ENCODE assay signal across 13 cellular contexts in the genomic region with DNA sequence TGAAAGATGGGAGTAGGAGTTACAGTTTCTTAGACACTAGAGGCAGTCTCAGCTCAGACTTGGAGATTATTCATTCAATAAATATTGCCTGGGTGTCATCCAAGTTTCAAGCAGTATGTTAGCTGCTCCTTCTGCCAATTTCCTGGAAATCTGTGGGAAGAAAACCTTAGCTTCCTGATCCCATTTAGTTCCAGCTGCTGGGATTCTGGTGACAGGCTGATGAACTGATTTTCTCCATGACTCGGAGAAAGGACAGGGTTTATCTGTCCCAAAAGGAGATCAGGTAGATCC.
DNase-seq lines count a peak whose midpoint lies in the region; FAIRE-seq and TF ChIP-seq lines count a peak whose summit lies in the region.
"Had no signal": no experiment of that assay in that cellular context is flagged by ENCODE, and none has a peak within 500 bp of the region (broad histone marks: within the 10 kb centered on the region; RNA-seq: fewer than 3 reads in every experiment).

No MANE protein-coding gene starts in this region.

- H3K27me3 Mint-ChIP-seq in nephron (ENCODE audit: low read depth): no peaks in the 10 kb centered on the region
- H3K27me3 Mint-ChIP-seq: CD4-positive, CD25-positive, alpha-beta regulatory T cell had no signal

- H3K4me1 Mint-ChIP-seq in nephron: peaks cover 10% of the 10 kb centered on the region

- DNase-seq in RKO (ENCODE audit: low spot score): peak; percentile 43
- DNase-seq in dermis blood vessel endothelial cell: peak; percentile 48
- DNase-seq in ureter (ENCODE audit: low spot score): no peak
- DNase-seq in RCC 7860 (ENCODE audit: low spot score): no peak
- DNase-seq in GDM1 (lab: John Stamatoyannopoulos, UW): no peak
- no peak for DNase-seq in WERI-Rb-1
- DNase-seq: effector CD4-positive, alpha-beta T cell; GF-D8; kidney; NCI-H1048 had no signal

- TF ChIP-seq CTCF in C4-2B (conservative IDR thresholded peaks at IDR 0.05): peak; percentile 31
- no peak for TF ChIP-seq CTCF in nephron (IDR thresholded peaks at IDR 0.05; ENCODE audit: unreplicated experiment in 3 of 3)
- no peak for TF ChIP-seq CTCF in WERI-Rb-1 (IDR thresholded peaks at IDR 0.05; ENCODE audit: low read depth, low read length)

- H3K36me3 ChIP-seq in WERI-Rb-1: peaks cover 56% of the 10 kb centered on the region

- peak overlapping the region; percentile 13; the same call in 1 of the 2 replicates for H3K27ac ChIP-seq in C4-2B
- no peak overlapping the region for H3K27ac ChIP-seq in WERI-Rb-1

- no peaks in the 10 kb centered on the region for H3K27me3 ChIP-seq in WERI-Rb-1 (ENCODE audit: insufficient read depth, low read depth, severe bottlenecking)

- peaks cover 72% of the 10 kb centered on the region for H3K36me3 Mint-ChIP-seq in nephron (ENCODE audit: low read depth)

- no peak for FAIRE-seq in RCC 7860 (lab: Jason Lieb, UNC)
- FAIRE-seq: kidney had no signal

- no peak overlapping the region for H3K4me3 ChIP-seq in WERI-Rb-1 (ENCODE audit: low read depth, low read length)

- H3K9me3 ChIP-seq in WERI-Rb-1 (ENCODE audit: severe bottlenecking): no peaks in the 10 kb centered on the region

- H3K27ac Mint-ChIP-seq in nephron: peak overlapping the region in 2 of 3 experiments; percentile 24 to 64

- H3K9me3 Mint-ChIP-seq in nephron: no peaks in the 10 kb centered on the region
- H3K9me3 Mint-ChIP-seq: CD4-positive, CD25-positive, alpha-beta regulatory T cell had no signal

- no peak overlapping the region for H3K4me3 Mint-ChIP-seq in nephron
- H3K4me3 Mint-ChIP-seq: CD4-positive, CD25-positive, alpha-beta regulatory T cell had no signal

Comparison
In these comparisons a context has a peak if more than half of its experiments do, and no peak if none do; other contexts are left out.
1. DNase-seq: peak in RKO (single experiment) and dermis blood vessel endothelial cell (single experiment); none in ureter (single experiment), RCC 7860 (single experiment), GDM1 (single experiment) and WERI-Rb-1 (single experiment).